14 cellular contexts compared by ENCODE assay signal in the genomic region with DNA sequence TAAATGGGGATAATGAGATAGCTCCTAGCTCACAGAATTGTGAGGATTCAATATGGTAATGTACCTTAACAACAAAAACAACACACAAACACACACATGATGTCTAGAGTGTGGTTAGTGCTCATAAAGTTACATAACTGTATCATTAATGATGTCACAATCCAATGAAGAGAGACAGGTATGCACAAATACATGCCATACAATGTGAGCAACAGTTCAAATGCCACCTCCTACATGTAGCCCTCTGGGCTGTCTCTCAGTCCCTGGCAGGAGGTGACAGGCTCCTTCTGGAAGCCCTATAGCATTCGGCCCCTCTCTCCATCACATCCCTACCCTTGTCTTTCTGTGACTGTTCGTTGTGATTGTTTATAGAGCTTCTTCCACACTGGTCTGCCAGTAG. TPM values are rescaled to one million over a fixed set of nuclear protein-coding genes. Genes with fewer than 3 reads are reported as not detected.
DNase-seq lines count a peak whose midpoint lies in the region; ATAC-seq, FAIRE-seq and TF ChIP-seq lines count a peak whose summit lies in the region.
"Had no signal": no experiment of that assay in that cellular context is flagged by ENCODE, and none has a peak within 500 bp of the region (broad histone marks: within the 10 kb centered on the region; RNA-seq: fewer than 3 reads in every experiment).

No MANE protein-coding gene starts in this region.

- no peaks in the 10 kb centered on the region for H3K9me3 Mint-ChIP-seq in activated naive CD4-positive, alpha-beta T cell treated with anti-CD3 and anti-CD28 coated beads, Interleukin-2, amount 10 ng/mL, durations not matched to agents 7 days and 5 days
- no peaks in the 10 kb centered on the region for H3K9me3 Mint-ChIP-seq in naive thymus-derived CD8-positive, alpha-beta T cell
- H3K9me3 Mint-ChIP-seq: dendritic cell treated with granulocyte-macrophage colony-stimulating factor and Interleukin-4, amounts not matched to agents 40 ng/mL and 50 ng/mL, for 4 days had no signal

- WGBS in upper lobe of left lung, 2 donors: 78 to 81% methylated on average over 2 of the region's 2 CpGs

- peak overlapping the region; percentile 61 for H3K27ac Mint-ChIP-seq in activated naive CD4-positive, alpha-beta T cell treated with anti-CD3 and anti-CD28 coated beads, Interleukin-2, amount 10 ng/mL, durations not matched to agents 7 days and 5 days
- H3K27ac Mint-ChIP-seq in naive thymus-derived CD8-positive, alpha-beta T cell: peak overlapping the region; percentile 39 to 79 (median 61)
- H3K27ac Mint-ChIP-seq: dendritic cell treated with granulocyte-macrophage colony-stimulating factor and Interleukin-4, amounts not matched to agents 40 ng/mL and 50 ng/mL, for 4 days had no signal

- H3K36me3 Mint-ChIP-seq in activated naive CD4-positive, alpha-beta T cell treated with anti-CD3 and anti-CD28 coated beads, Interleukin-2, amount 10 ng/mL, durations not matched to agents 7 days and 5 days: peaks cover 8% of the 10 kb centered on the region
- no peaks in the 10 kb centered on the region for H3K36me3 Mint-ChIP-seq in naive thymus-derived CD8-positive, alpha-beta T cell

- no peak for TF ChIP-seq POLR2A in upper lobe of left lung (IDR thresholded peaks at IDR 0.05)

- no peak for ATAC-seq in naive thymus-derived CD8-positive, alpha-beta T cell
- ATAC-seq in upper lobe of left lung (ENCODE audit: low FRiP score in 2 of 2): no peak

- no peaks in the 10 kb centered on the region for H3K9me3 ChIP-seq in upper lobe of left lung
- H3K9me3 ChIP-seq: thoracic aorta had no signal

- FAIRE-seq in bronchial epithelial cell (lab: Jason Lieb, UNC): no peak
- FAIRE-seq in RCC 7860 (lab: Jason Lieb, UNC): no peak
- FAIRE-seq: GM18507 had no signal

- CTCF ChIA-PET in activated naive CD4-positive, alpha-beta T cell treated with anti-CD3 and anti-CD28 coated beads, Interleukin-2, amount 10 ng/mL, durations not matched to agents 7 days and 5 days (lab: Charles Lee): interaction anchor here (0.8 to 3.0 kb wide), 6 partner anchors 8 to 233 kb away, joined by 3 to 19 read pairs (median 4); a partner anchor contains a TSS

- H3K27me3 ChIP-seq in bronchial epithelial cell (ENCODE audit: control insufficient read depth, insufficient read depth, low read length) (no peaks in the 10 kb centered on the region), upper lobe of left lung (no peaks in the 10 kb centered on the region)

- peak overlapping the region in 3 of 4 donors; percentile 26 to 80 (median 75) for H3K27ac ChIP-seq in upper lobe of left lung
- H3K27ac ChIP-seq: thoracic aorta had no signal

- POLR2A ChIA-PET in naive thymus-derived CD8-positive, alpha-beta T cell (lab: Charles Lee): interaction anchor here (0.9 to 2.8 kb wide), 5 partner anchors 8 to 56 kb away, joined by 3 to 32 read pairs (median 4); a partner anchor contains a TSS

- TF ChIP-seq CTCF in bronchial epithelial cell (IDR thresholded peaks at IDR 0.05; ENCODE audit: insufficient read depth, low read length, severe bottlenecking) (no peak), upper lobe of left lung (IDR thresholded peaks at IDR 0.05) (no peak)

- H3K4me1 ChIP-seq in upper lobe of left lung: peaks cover 50 to 61% (median 57%) of the 10 kb centered on the region in 4 donors

- H3K4me3 Mint-ChIP-seq in activated naive CD4-positive, alpha-beta T cell treated with anti-CD3 and anti-CD28 coated beads, Interleukin-2, amount 10 ng/mL, durations not matched to agents 7 days and 5 days: no peak overlapping the region
- no peak overlapping the region for H3K4me3 Mint-ChIP-seq in naive thymus-derived CD8-positive, alpha-beta T cell
- H3K4me3 Mint-ChIP-seq: dendritic cell treated with granulocyte-macrophage colony-stimulating factor and Interleukin-4, amounts not matched to agents 40 ng/mL and 50 ng/mL, for 4 days had no signal

- no peaks in the 10 kb centered on the region for H3K27me3 Mint-ChIP-seq in activated naive CD4-positive, alpha-beta T cell treated with anti-CD3 and anti-CD28 coated beads, Interleukin-2, amount 10 ng/mL, durations not matched to agents 7 days and 5 days
- no peaks in the 10 kb centered on the region for H3K27me3 Mint-ChIP-seq in naive thymus-derived CD8-positive, alpha-beta T cell

- DNase-seq in activated naive CD4-positive, alpha-beta T cell treated with anti-CD3 and anti-CD28 coated beads, Interleukin-2, amount 10 ng/mL, durations not matched to agents 7 days and 5 days: no peak
- DNase-seq in activated naive CD4-positive, alpha-beta T cell (lab: John Stamatoyannopoulos, UW): no peak
- DNase-seq in bronchial epithelial cell (ENCODE audit: low read depth): peak; percentile 73
- no peak for DNase-seq in naive thymus-derived CD8-positive, alpha-beta T cell
- DNase-seq in upper lobe of left lung: no peak
- DNase-seq in RCC 7860 (ENCODE audit: low spot score): no peak
- DNase-seq in cerebellar nuclear complex (lab: John Stamatoyannopoulos, UW): no peak
- no peak for DNase-seq in activated T-cell treated with anti-CD3 and anti-CD28 coated beads, Interleukin-2, amount 50 U/mL, for 48 hours
- DNase-seq: activated CD4-positive, alpha-beta T cell treated with anti-CD3 and anti-CD28 coated beads for 1 hour; activated gamma-delta T cell; NCI-H2107 had no signal

- peaks cover 49% of the 10 kb centered on the region for H3K4me1 Mint-ChIP-seq in activated naive CD4-positive, alpha-beta T cell treated with anti-CD3 and anti-CD28 coated beads, Interleukin-2, amount 10 ng/mL, durations not matched to agents 7 days and 5 days
- peaks cover 9 to 32% (median 15%) of the 10 kb centered on the region in 4 donors for H3K4me1 Mint-ChIP-seq in naive thymus-derived CD8-positive, alpha-beta T cell

- H3K36me3 ChIP-seq in bronchial epithelial cell (ENCODE audit: control insufficient read depth, insufficient read depth, low read length) (no peaks in the 10 kb centered on the region), upper lobe of left lung (no peaks in the 10 kb centered on the region)
- H3K36me3 ChIP-seq: thoracic aorta had no signal

- no peak overlapping the region for H3K4me3 ChIP-seq in bronchial epithelial cell (ENCODE audit: low read depth, low read length)
- H3K4me3 ChIP-seq in upper lobe of left lung: no peak overlapping the region
- H3K4me3 ChIP-seq: thoracic aorta had no signal

- TF ChIP-seq EP300 in upper lobe of left lung (IDR thresholded peaks at IDR 0.05): no peak

RNA-seq across cellular contexts. Expression of a gene that starts 8.3 kb away (rescaled TPM):
- total RNA-seq in bronchial epithelial cell: 143 and 201 TPM in 2 replicates
- total RNA-seq in naive thymus-derived CD8-positive, alpha-beta T cell: 10 to 100 TPM; 26.3 to 28.5 TPM
- polyA plus RNA-seq in naive thymus-derived CD8-positive, alpha-beta T cell: 1 to 10 TPM; 1.3 to 4.7 (median 1.5) TPM
- total RNA-seq in upper lobe of left lung: 10 to 100 TPM; 24.3 to 47.1 (median 37.3) TPM

RNA-seq across cellular contexts. Expression of a gene that starts 48.6 kb away (rescaled TPM):
- 267 and 420 TPM in 2 replicates for total RNA-seq in bronchial epithelial cell
- total RNA-seq in naive thymus-derived CD8-positive, alpha-beta T cell: 100 to 1,000 TPM; 509 to 544 TPM
- polyA plus RNA-seq in naive thymus-derived CD8-positive, alpha-beta T cell: 100 to 1,000 TPM; 310 to 395 (median 322) TPM
- total RNA-seq in upper lobe of left lung: 100 to 1,000 TPM; 130 to 418 (median 248) TPM

RNA-seq across cellular contexts. Expression of a gene that starts 53.7 kb away (rescaled TPM):
- 18.7 and 18.9 TPM in 2 replicates for total RNA-seq in bronchial epithelial cell
- 10 to 100 TPM; 19.8 to 21.2 TPM for total RNA-seq in naive thymus-derived CD8-positive, alpha-beta T cell
- 10 to 100 TPM in 2 of 3 donors, 1 to 10 TPM in 1; 8.2 to 16.1 (median 13.9) TPM for polyA plus RNA-seq in naive thymus-derived CD8-positive, alpha-beta T cell
- 10 to 100 TPM; 22.4 to 49.2 (median 38.2) TPM for total RNA-seq in upper lobe of left lung

RNA-seq across cellular contexts. Expression of a gene that starts 55.6 kb away (rescaled TPM):
- total RNA-seq in bronchial epithelial cell (not detected in 2 replicates), upper lobe of left lung (1 to 10 TPM in 3 of 6 donors, under 1 TPM in 2, not detected in 1; 0.46 to 7.2 (median 1.2) TPM)
- total RNA-seq in naive thymus-derived CD8-positive, alpha-beta T cell: not detected
- not detected for polyA plus RNA-seq in naive thymus-derived CD8-positive, alpha-beta T cell
- total RNA-seq: thoracic aorta had no signal

RNA-seq across cellular contexts. Expression of a gene that starts 55.7 kb away (rescaled TPM):
- total RNA-seq in bronchial epithelial cell (23.7 and 41.0 TPM in 2 replicates), upper lobe of left lung (100 to 1,000 TPM in 2 of 6 donors, 10 to 100 TPM in 4; 48.9 to 152 (median 71.7) TPM)
- 10 to 100 TPM; 38.0 to 40.7 TPM for total RNA-seq in naive thymus-derived CD8-positive, alpha-beta T cell
- polyA plus RNA-seq in naive thymus-derived CD8-positive, alpha-beta T cell: 100 to 1,000 TPM; 129 to 172 (median 145) TPM
